14 cellular contexts compared by ENCODE assay signal in the genomic region with DNA sequence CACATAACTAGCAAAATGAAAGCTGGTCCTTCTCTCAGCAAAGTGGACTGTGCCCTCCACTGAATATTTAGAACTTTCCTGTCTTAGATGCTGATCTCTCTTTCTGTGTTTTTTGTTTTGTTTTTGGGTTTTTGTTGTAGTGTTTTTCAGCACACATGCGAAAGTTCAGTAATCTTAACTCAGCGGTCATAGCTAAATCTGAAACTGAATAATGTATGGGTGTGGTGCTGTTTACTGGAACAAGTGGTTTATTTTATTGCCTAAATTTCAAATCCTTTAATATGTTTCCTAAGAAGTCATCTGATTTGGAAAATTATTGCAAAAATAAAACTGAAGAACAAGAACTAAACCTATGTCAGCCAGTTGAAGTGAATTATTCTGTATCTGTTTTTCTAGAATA.
"Had no signal": no experiment of that assay in that cellular context is flagged by ENCODE, and none has a peak within 500 bp of the region (broad histone marks: within the 10 kb centered on the region; RNA-seq: fewer than 3 reads in every experiment).

No MANE protein-coding gene starts in this region.

- H3K27ac Mint-ChIP-seq: activated naive CD8-positive, alpha-beta T cell treated with anti-CD3 and anti-CD28 coated beads for 36 hours; immature natural killer cell; type B pancreatic cell had no signal

- H3K4me3 ChIP-seq: esophagus muscularis mucosa, heart left ventricle, lower lobe of right lung, pancreas had no signal

- DNase-seq: activated CD4-positive, alpha-beta T cell treated with anti-CD3 and anti-CD28 coated beads, Interleukin-2, amount 50 U/mL, for 1 hour; activated CD8-positive, alpha-beta memory T cell treated with anti-CD3 and anti-CD28 coated beads for 24 hours; activated naive CD8-positive, alpha-beta T cell treated with anti-CD3 and anti-CD28 coated beads for 36 hours; anterior cingulate cortex; heart left ventricle; immature natural killer cell; lower lobe of right lung; midbrain; pancreas; stimulated activated CD4-positive, alpha-beta T cell treated with anti-CD3 and anti-CD28 coated beads, Interleukin-4, amount 100 ng/mL, for 24 hours; stimulated activated naive CD4-positive, alpha-beta T cell treated with Interleukin-2 at 50 U/mL for 16 hours had no signal

- H3K36me3 ChIP-seq: esophagus muscularis mucosa, heart left ventricle, lower lobe of right lung, pancreas had no signal

- H3K27me3 Mint-ChIP-seq: activated naive CD8-positive, alpha-beta T cell treated with anti-CD3 and anti-CD28 coated beads for 36 hours; type B pancreatic cell had no signal

- H3K9me3 Mint-ChIP-seq: type B pancreatic cell had no signal

- H3K4me1 Mint-ChIP-seq: activated naive CD8-positive, alpha-beta T cell treated with anti-CD3 and anti-CD28 coated beads for 36 hours; immature natural killer cell had no signal

- H3K27ac ChIP-seq: heart left ventricle, lower lobe of right lung had no signal

- H3K4me1 ChIP-seq: heart left ventricle, lower lobe of right lung had no signal

- H3K27me3 ChIP-seq: esophagus muscularis mucosa, heart left ventricle, pancreas had no signal

- H3K4me3 Mint-ChIP-seq: activated naive CD8-positive, alpha-beta T cell treated with anti-CD3 and anti-CD28 coated beads for 36 hours; immature natural killer cell; type B pancreatic cell had no signal

- ATAC-seq: activated CD4-positive, CD25-positive, alpha-beta regulatory T cell treated with anti-CD3 and anti-CD28 coated beads, Interleukin-2, amount 50 U/mL, for 24 hours; heart left ventricle; lower lobe of right lung had no signal

- H3K9me3 ChIP-seq: esophagus muscularis mucosa, heart left ventricle, lower lobe of right lung, pancreas had no signal

- H3K36me3 Mint-ChIP-seq: activated naive CD8-positive, alpha-beta T cell treated with anti-CD3 and anti-CD28 coated beads for 36 hours; immature natural killer cell; type B pancreatic cell had no signal
